In the genomic region with DNA sequence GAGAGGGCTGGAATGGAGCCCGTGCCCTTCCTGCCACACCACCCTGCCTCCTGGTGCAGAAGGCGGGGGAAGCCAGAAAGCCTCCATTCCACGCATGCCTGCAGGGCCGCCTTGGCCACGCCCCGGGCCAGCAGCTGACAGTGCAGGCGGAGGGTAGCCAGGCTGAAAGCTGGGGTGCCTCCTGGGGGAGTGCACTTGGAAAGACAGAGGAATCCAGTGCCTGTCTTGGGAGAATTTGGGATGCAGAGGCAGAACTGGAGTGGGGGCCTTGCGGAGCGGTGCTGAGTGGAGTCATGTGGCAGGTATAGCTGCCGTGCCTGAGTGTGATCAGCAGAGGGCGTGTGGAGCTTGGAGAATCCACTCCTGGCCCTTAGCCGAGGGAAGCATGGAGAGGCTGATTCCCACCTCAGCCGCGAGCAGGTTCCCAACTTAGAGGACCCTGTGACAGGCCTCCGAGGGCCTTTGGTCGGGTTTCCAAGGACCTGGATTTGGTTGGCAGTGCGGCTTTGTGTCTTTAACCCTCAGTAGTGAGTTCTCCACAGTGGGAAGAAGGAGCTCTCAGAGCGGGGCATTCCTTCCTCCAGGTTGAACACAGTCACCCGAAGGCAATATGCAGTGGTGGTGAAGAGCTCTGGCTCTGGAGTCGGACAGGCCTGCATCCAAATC, we compare ENCODE assay signal across 8 cellular contexts. TPM values are rescaled to one million over a fixed set of nuclear protein-coding genes. Genes with fewer than 3 reads are reported as not detected.
DNase-seq lines count a peak whose midpoint lies in the region; ATAC-seq and TF ChIP-seq lines count a peak whose summit lies in the region.

No MANE protein-coding gene starts in this region.

- DNase-seq in NCI-H2227 treated with DMSO at 0.1 percent for 48 hours (lab: John Stamatoyannopoulos, UW) (peak; percentile 86), cerebellum (ENCODE audit: low spot score) (peak; percentile 91)
- DNase-seq in activated CD4-positive, CD25-positive, alpha-beta regulatory T cell treated with anti-CD3 and anti-CD28 coated beads, Interleukin-2, amount 50 U/mL, for 72 hours: peak; percentile 65
- DNase-seq in stimulated activated CD4-positive, alpha-beta T cell treated with anti-CD3 and anti-CD28 coated beads, Interleukin-1b, Interleukin-23, amount 100 ng/mL, for 4 hours (ENCODE audit: low read depth in 2 of 2): peak; percentile 50 to 54

- H3K27me3 ChIP-seq in layer of hippocampus (ENCODE audit: control insufficient read depth, insufficient read depth, low read length): no peaks in the 10 kb centered on the region

- H3K27ac ChIP-seq in layer of hippocampus (ENCODE audit: low read depth, low read length): peak overlapping the region; percentile 91

- TF ChIP-seq CTCF in GM12874 (IDR thresholded peaks at IDR 0.05; ENCODE audit: insufficient read depth, low read depth, low read length): peak; percentile 94

- ATAC-seq in HG03066 (IDR thresholded peaks at IDR 0.05; ENCODE audit: low read depth, unreplicated experiment) (peak; percentile 69), GM21381 (IDR thresholded peaks at IDR 0.05; ENCODE audit: unreplicated experiment) (no peak)

RNA-seq across cellular contexts. Expression of a gene that starts 9.1 kb away (rescaled TPM):
- total RNA-seq in cerebellum: 13.3 TPM

RNA-seq across cellular contexts. Expression of a gene that starts 21.8 kb away (rescaled TPM):
- 20.1 TPM for total RNA-seq in cerebellum

RNA-seq across cellular contexts. Expression of a gene that starts 39.5 kb away (rescaled TPM):
- total RNA-seq in cerebellum: 33.6 TPM

RNA-seq across cellular contexts. Expression of a gene that starts 39.9 kb away (rescaled TPM):
- 12.8 TPM for total RNA-seq in cerebellum

RNA-seq across cellular contexts. Expression of a gene that starts 58.5 kb away (rescaled TPM):
- 11.5 TPM for total RNA-seq in cerebellum
